In the genomic region with DNA sequence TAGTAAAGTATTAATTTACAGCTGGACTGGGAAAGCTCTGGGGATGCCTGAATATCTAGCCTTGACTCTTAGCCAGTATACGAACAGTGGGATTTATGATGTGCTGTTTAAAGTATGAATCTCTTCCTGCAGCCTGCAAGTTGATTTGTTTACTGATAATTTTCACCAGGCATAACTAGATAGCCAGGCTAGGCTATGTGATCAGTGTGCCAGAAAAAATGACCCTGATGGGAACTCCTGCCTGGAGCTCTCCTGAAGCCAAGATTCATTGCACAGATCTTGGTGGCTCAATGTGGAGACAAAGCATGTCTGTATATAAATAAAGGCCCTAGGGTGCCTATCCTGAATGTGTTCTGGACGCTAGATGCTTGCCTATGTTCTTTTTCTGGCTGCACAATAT, we compare ENCODE assay signal across 1 cellular context.
TF ChIP-seq lines count a peak whose summit lies in the region.

No MANE protein-coding gene starts in this region.

TF ChIP-seq in K562, 482 proteins besides CTCF, POLR2A, EP300 and RAD21 (continued from another document):
- TF ChIP-seq, protein P1, sequence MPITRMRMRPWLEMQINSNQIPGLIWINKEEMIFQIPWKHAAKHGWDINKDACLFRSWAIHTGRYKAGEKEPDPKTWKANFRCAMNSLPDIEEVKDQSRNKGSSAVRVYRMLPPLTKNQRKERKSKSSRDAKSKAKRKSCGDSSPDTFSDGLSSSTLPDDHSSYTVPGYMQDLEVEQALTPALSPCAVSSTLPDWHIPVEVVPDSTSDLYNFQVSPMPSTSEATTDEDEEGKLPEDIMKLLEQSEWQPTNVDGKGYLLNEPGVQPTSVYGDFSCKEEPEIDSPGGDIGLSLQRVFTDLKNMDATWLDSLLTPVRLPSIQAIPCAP (CRISPR knock-in tag; IDR thresholded peaks at IDR 0.05; ENCODE audit: borderline replicate concordance): no peak
- TF ChIP-seq TAL1 (IDR thresholded peaks at IDR 0.05) (no peak), FIP1L1 (IDR thresholded peaks at IDR 0.05; ENCODE audit: low read depth, low read length, poor library complexity, severe bottlenecking) (no peak), ZNF507 (tag; conservative IDR thresholded peaks at IDR 0.05) (no peak)
